ENCODE assay signal across 13 cellular contexts in genomic region chr11:90639687-90640086, GRCh38.
DNase-seq lines count a peak whose midpoint lies in the region; ATAC-seq and TF ChIP-seq lines count a peak whose summit lies in the region.
"Had no signal": no experiment of that assay in that cellular context is flagged by ENCODE, and none has a peak within 500 bp of the region (broad histone marks: within the 10 kb centered on the region; RNA-seq: fewer than 3 reads in every experiment).

No MANE protein-coding gene starts in this region.

- H3K27ac ChIP-seq in 22Rv1 (no peak overlapping the region), GM23338 (ENCODE audit: low read depth) (no peak overlapping the region), WERI-Rb-1 (no peak overlapping the region)
- H3K27ac ChIP-seq: SJSA1 had no signal

- H4K20me1 ChIP-seq in GM23338 (replicated peaks; ENCODE audit: insufficient read depth), result no peaks in the 10 kb centered on the region

- peak; percentile 47; the same call in 1 of the 3 replicates for ATAC-seq in GM23338
- ATAC-seq in HG03039 (IDR thresholded peaks at IDR 0.05; ENCODE audit: unreplicated experiment), result no peak
- ATAC-seq: naive thymus-derived CD4-positive, alpha-beta T cell had no signal

- no peak overlapping the region for H3K27ac Mint-ChIP-seq in GM23338
- H3K27ac Mint-ChIP-seq: naive thymus-derived CD4-positive, alpha-beta T cell had no signal

- peaks cover 10% of the 10 kb centered on the region; the same call in 2 of the 3 replicates for H3K9me3 Mint-ChIP-seq in GM23338

- no peaks in the 10 kb centered on the region for H3K27me3 Mint-ChIP-seq in GM23338 (ENCODE audit: insufficient read depth, low read depth, poor library complexity)
- H3K27me3 Mint-ChIP-seq: naive thymus-derived CD4-positive, alpha-beta T cell had no signal

- DNase-seq in GM23338 (ENCODE audit: low spot score), result peak; percentile 38
- DNase-seq in WERI-Rb-1, result no peak
- DNase-seq in iPS-NIHi7 (ENCODE audit: extremely low spot score), result peak; percentile 19
- DNase-seq in NK-92 (lab: John Stamatoyannopoulos, UW; ENCODE audit: unreplicated experiment), result no peak
- DNase-seq in NCI-H128 (lab: John Stamatoyannopoulos, UW; ENCODE audit: unreplicated experiment), result no peak
- no peak for DNase-seq in SIG-M5 treated with dmso at 0.1 percent for 504 hours (lab: John Stamatoyannopoulos, UW; ENCODE audit: unreplicated experiment)
- DNase-seq: C1 segment of cervical spinal cord; naive thymus-derived CD4-positive, alpha-beta T cell; NCI-H146; stimulated activated CD4-positive, alpha-beta T cell treated with anti-CD3 and anti-CD28 coated beads, Interleukin-1b, Interleukin-23, amount 100 ng/mL, for 48 hours had no signal

- H3K4me1 ChIP-seq in GM23338 (ENCODE audit: insufficient read depth), result peaks cover 5% of the 10 kb centered on the region; the same call in 1 of the 2 replicates
- H3K4me1 ChIP-seq: SJSA1 had no signal

- no peaks in the 10 kb centered on the region for H3K9me2 ChIP-seq in GM23338 (ENCODE audit: insufficient read depth)

- no peak overlapping the region for H3K4me2 ChIP-seq in GM23338

- H3K9me3 ChIP-seq in WERI-Rb-1 (ENCODE audit: severe bottlenecking), result peaks cover 3% of the 10 kb centered on the region
- H3K9me3 ChIP-seq: SJSA1 had no signal

- H3K27me3 ChIP-seq in GM23338 (ENCODE audit: insufficient read depth) (no peaks in the 10 kb centered on the region), WERI-Rb-1 (ENCODE audit: insufficient read depth, low read depth, severe bottlenecking) (no peaks in the 10 kb centered on the region)
- H3K27me3 ChIP-seq: SJSA1 had no signal

- no peak overlapping the region for H2AFZ ChIP-seq in GM23338

- H3K4me3 ChIP-seq in GM23338 (no peak overlapping the region), WERI-Rb-1 (ENCODE audit: low read depth, low read length) (no peak overlapping the region)
- H3K4me3 ChIP-seq: SJSA1 had no signal

- no peak overlapping the region for H3K4me3 Mint-ChIP-seq in GM23338
- H3K4me3 Mint-ChIP-seq: naive thymus-derived CD4-positive, alpha-beta T cell had no signal

- no peaks in the 10 kb centered on the region for H3K36me3 ChIP-seq in GM23338 (ENCODE audit: insufficient read depth)
- no peaks in the 10 kb centered on the region for H3K36me3 ChIP-seq in WERI-Rb-1
- H3K36me3 ChIP-seq: SJSA1 had no signal

- no peaks in the 10 kb centered on the region for H3F3A ChIP-seq in GM23338 (replicated peaks; ENCODE audit: low read depth)

- peaks cover 7% of the 10 kb centered on the region; the same call in 2 of the 3 replicates for H3K4me1 Mint-ChIP-seq in GM23338
- H3K4me1 Mint-ChIP-seq: naive thymus-derived CD4-positive, alpha-beta T cell had no signal

- H3K36me3 Mint-ChIP-seq in GM23338 (ENCODE audit: low read depth), result no peaks in the 10 kb centered on the region
- H3K36me3 Mint-ChIP-seq: naive thymus-derived CD4-positive, alpha-beta T cell had no signal

- no peaks in the 10 kb centered on the region for H3K79me2 ChIP-seq in GM23338 (replicated peaks; ENCODE audit: insufficient read depth)

- peak; percentile 69 for TF ChIP-seq CTCF in 22Rv1 (IDR thresholded peaks at IDR 0.05)
- peak; percentile 45 to 54; a peak in 3 of 4 replicates for TF ChIP-seq CTCF in GM23338 (conservative IDR thresholded peaks at IDR 0.05; ENCODE audit: low read depth in 2 of 2)
- TF ChIP-seq CTCF in WERI-Rb-1 (IDR thresholded peaks at IDR 0.05; ENCODE audit: low read depth, low read length), result peak; percentile 39

TF ChIP-seq in GM23338, 12 proteins besides CTCF, POLR2A, EP300 and RAD21 (continues in another document):
- TF ChIP-seq CREB1 (CRISPR knock-in tag; IDR thresholded peaks at IDR 0.05; ENCODE audit: low read depth) (no peak), STAT1 (IDR thresholded peaks at IDR 0.05; ENCODE audit: unreplicated experiment) (no peak), ETS1 (IDR thresholded peaks at IDR 0.05) (no peak)
- TF ChIP-seq, protein P1, sequence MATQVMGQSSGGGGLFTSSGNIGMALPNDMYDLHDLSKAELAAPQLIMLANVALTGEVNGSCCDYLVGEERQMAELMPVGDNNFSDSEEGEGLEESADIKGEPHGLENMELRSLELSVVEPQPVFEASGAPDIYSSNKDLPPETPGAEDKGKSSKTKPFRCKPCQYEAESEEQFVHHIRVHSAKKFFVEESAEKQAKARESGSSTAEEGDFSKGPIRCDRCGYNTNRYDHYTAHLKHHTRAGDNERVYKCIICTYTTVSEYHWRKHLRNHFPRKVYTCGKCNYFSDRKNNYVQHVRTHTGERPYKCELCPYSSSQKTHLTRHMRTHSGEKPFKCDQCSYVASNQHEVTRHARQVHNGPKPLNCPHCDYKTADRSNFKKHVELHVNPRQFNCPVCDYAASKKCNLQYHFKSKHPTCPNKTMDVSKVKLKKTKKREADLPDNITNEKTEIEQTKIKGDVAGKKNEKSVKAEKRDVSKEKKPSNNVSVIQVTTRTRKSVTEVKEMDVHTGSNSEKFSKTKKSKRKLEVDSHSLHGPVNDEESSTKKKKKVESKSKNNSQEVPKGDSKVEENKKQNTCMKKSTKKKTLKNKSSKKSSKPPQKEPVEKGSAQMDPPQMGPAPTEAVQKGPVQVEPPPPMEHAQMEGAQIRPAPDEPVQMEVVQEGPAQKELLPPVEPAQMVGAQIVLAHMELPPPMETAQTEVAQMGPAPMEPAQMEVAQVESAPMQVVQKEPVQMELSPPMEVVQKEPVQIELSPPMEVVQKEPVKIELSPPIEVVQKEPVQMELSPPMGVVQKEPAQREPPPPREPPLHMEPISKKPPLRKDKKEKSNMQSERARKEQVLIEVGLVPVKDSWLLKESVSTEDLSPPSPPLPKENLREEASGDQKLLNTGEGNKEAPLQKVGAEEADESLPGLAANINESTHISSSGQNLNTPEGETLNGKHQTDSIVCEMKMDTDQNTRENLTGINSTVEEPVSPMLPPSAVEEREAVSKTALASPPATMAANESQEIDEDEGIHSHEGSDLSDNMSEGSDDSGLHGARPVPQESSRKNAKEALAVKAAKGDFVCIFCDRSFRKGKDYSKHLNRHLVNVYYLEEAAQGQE (IDR thresholded peaks at IDR 0.05; ENCODE audit: unreplicated experiment), result no peak

Comparison
In these comparisons a context has a peak if more than half of its experiments do, and no peak if none do; other contexts are left out.
1. DNase-seq: peak in GM23338 (single experiment) and iPS-NIHi7 (single experiment); none in WERI-Rb-1 (single experiment), NK-92 (single experiment), NCI-H128 (single experiment) and SIG-M5 treated with dmso at 0.1 percent for 504 hours (single experiment).
2. Peak in every context shown above with its lines, with median percentiles within 50 percentile points of each other: CTCF ChIP-seq.